1 cellular context compared by ENCODE assay signal in the genomic region with DNA sequence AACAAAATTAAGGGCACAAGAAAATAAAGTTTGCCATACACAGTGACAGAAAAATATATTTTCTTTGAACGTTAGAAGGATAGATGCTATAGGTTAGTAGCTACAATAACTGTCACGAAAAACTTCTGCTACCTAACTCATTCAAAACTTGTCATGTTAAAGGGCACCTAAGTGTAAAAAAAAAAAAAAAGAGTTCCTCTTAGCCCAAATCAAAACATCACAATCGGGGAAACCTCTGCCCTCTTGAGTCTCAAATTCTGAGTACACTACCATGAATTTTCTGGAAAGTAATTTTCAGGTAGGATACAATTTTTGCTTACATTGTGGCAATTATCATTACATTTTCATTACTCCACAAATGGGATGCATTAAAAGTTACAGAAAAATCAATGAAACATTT.
TF ChIP-seq lines count a peak whose summit lies in the region.

No MANE protein-coding gene starts in this region.

TF ChIP-seq in GM12878, 131 proteins besides CTCF, POLR2A, EP300 and RAD21:
- TF ChIP-seq, protein P1, sequence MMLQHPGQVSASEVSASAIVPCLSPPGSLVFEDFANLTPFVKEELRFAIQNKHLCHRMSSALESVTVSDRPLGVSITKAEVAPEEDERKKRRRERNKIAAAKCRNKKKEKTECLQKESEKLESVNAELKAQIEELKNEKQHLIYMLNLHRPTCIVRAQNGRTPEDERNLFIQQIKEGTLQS (IDR thresholded peaks at IDR 0.05; ENCODE audit: borderline replicate concordance, extremely low read depth, low read depth, low read length): no peak
- peak; percentile 56; the same call in 1 of the 2 replicates for TF ChIP-seq ZNF384 (IDR thresholded peaks at IDR 0.05; ENCODE audit: borderline replicate concordance, low read depth, low read length)
TF ChIP-seq in GM12878: peak in this region for 1.
